ENCODE assay signal across 2 cellular contexts in genomic region chr4:2011634-2012033, GRCh38. TPM values are rescaled to one million over a fixed set of nuclear protein-coding genes. Genes with fewer than 3 reads are reported as not detected.
"Had no signal": no experiment of that assay in that cellular context is flagged by ENCODE, and none has a peak within 500 bp of the region (broad histone marks: within the 10 kb centered on the region; RNA-seq: fewer than 3 reads in every experiment).

No MANE protein-coding gene starts in this region.

RNA-seq across cellular contexts. Expression of gene NAT8L, which starts 47.5 kb away (rescaled TPM):
- total RNA-seq: foreskin keratinocyte, natural killer cell had no signal
